In genomic region chr20:12614764-12615163, GRCh38 we compare ENCODE assay signal across 3 cellular contexts.
"Had no signal": no experiment of that assay in that cellular context is flagged by ENCODE, and none has a peak within 500 bp of the region (broad histone marks: within the 10 kb centered on the region; RNA-seq: fewer than 3 reads in every experiment).

No MANE protein-coding gene starts in this region.

- DNase-seq: GDM1, GF-D8 had no signal

- ATAC-seq: GM12878 had no signal

- H3K4me3 ChIP-seq: GM12878 had no signal
